In the genomic region with DNA sequence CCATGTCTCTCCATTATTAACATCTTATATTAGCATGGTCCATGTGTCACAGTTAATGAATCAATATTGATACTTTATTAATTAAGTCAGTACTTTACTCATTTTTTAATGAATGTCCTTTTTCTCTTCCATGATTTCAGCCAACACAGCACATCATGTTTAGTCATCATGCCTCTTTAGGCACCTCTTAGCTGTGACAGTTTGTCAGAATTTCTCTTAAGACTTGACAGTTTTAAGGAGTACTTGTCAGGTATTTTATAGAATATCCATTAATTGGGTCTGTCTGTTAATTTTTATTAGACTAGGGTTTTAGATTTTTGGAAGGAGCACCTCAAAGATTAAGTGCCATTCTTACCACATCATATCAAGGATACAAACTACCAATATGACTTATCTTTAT, we compare ENCODE assay signal across 24 cellular contexts.
"Had no signal": no experiment of that assay in that cellular context is flagged by ENCODE, and none has a peak within 500 bp of the region (broad histone marks: within the 10 kb centered on the region; RNA-seq: fewer than 3 reads in every experiment).

No MANE protein-coding gene starts in this region.

- H3K27me3 ChIP-seq: stomach, suprapubic skin, testis, thyroid gland, tibial artery, tibial nerve, transverse colon, upper lobe of left lung, upper lobe of right lung, uterus, vagina had no signal

- H3K4me3 ChIP-seq: stomach, suprapubic skin, testis, thoracic aorta, thyroid gland, tibial artery, tibial nerve, transverse colon, upper lobe of left lung, upper lobe of right lung, uterus, vagina had no signal

- H3K9me3 ChIP-seq: stomach, testis, thoracic aorta, thyroid gland, tibial nerve, transverse colon, upper lobe of right lung, uterus, vagina had no signal

- DNase-seq: stimulated activated CD4-positive, alpha-beta T cell treated with anti-CD3 and anti-CD28 coated beads, Interleukin-2, amount 100 ng/mL, for 48 hours; stimulated activated CD4-positive, alpha-beta T cell treated with anti-CD3 and anti-CD28 coated beads, Interleukin-4, amount 100 ng/mL, for 1 hour; stimulated activated CD4-positive, alpha-beta T cell treated with anti-CD3 and anti-CD28 coated beads, Interleukin-4, amount 100 ng/mL, for 24 hours; stimulated activated CD4-positive, alpha-beta T cell treated with anti-CD3 and anti-CD28 coated beads, Interleukin-4, amount 100 ng/mL, for 4 hours; stimulated activated CD8-positive, alpha-beta memory T cell treated with anti-CD3 and anti-CD28 coated beads, Interleukin-4, amount 100 ng/mL, for 48 hours; stimulated activated naive B cell treated with anti-CD40 and anti-IgM and Interleukin-4, amounts not matched to agents 10 μg/mL and 1 μg/mL and 100 μg/mL, for 72 hours; stimulated activated naive CD4-positive, alpha-beta T cell; stimulated activated naive CD4-positive, alpha-beta T cell treated with Interleukin-2 at 50 U/mL for 16 hours; stimulated activated naive CD8-positive, alpha-beta T cell treated with anti-CD3 and anti-CD28 coated beads, Interleukin-15, amount 100 ng/mL, for 72 hours; stimulated activated naive CD8-positive, alpha-beta T cell treated with anti-CD3 and anti-CD28 coated beads, Interleukin-15, Interleukin-2, amounts not matched to agents 100 U/mL and 50 U/mL, for 24 hours; stomach; substantia nigra; testis; thyroid gland; tibial artery; transverse colon; trophoblast cell; upper lobe of left lung; upper lobe of right lung; uterus had no signal

- H3K36me3 ChIP-seq: stomach, suprapubic skin, thoracic aorta, thyroid gland, tibial artery, tibial nerve, transverse colon, upper lobe of left lung, upper lobe of right lung, uterus, vagina had no signal

- H3K27ac ChIP-seq: stomach, suprapubic skin, testis, thoracic aorta, thyroid gland, tibial artery, tibial nerve, transverse colon, upper lobe of left lung, upper lobe of right lung, uterus, vagina had no signal
